8 cellular contexts compared by ENCODE assay signal in genomic region chr12:62438098-62438692, GRCh38. TPM values are rescaled to one million over a fixed set of nuclear protein-coding genes. Genes with fewer than 3 reads are reported as not detected.
DNase-seq lines count a peak whose midpoint lies in the region; ATAC-seq, FAIRE-seq and TF ChIP-seq lines count a peak whose summit lies in the region.

No MANE protein-coding gene starts in this region.

- FAIRE-seq in G401.6 (lab: Jason Lieb, UNC) = peak; percentile 98

- DNase-seq in NCI-H1694 (lab: John Stamatoyannopoulos, UW) (peak; percentile 39), endothelial cell (ENCODE audit: low spot score) (peak; percentile 64), naive B cell (peak; percentile 39), type B pancreatic cell (ENCODE audit: extremely low spot score, unreplicated experiment) (no peak)
- peak; percentile 41 for DNase-seq in activated CD4-positive, CD25-positive, alpha-beta regulatory T cell treated with anti-CD3 and anti-CD28 coated beads, Interleukin-2, amount 50 U/mL, for 72 hours

- no peaks in the 10 kb centered on the region for H3K4me1 ChIP-seq in ACC112 (ENCODE audit: control insufficient read depth, insufficient read depth, low read length, unreplicated experiment)

- H3K9me3 Mint-ChIP-seq in endothelial cell (ENCODE audit: unreplicated experiment) = no peaks in the 10 kb centered on the region
- H3K9me3 Mint-ChIP-seq in naive B cell = peaks cover 0 to 26% (median 23%) of the 10 kb centered on the region in 7 donors
- H3K9me3 Mint-ChIP-seq in type B pancreatic cell = peaks cover 10% of the 10 kb centered on the region

- no peaks in the 10 kb centered on the region for H3K79me2 ChIP-seq in ACC112 (ENCODE audit: control insufficient read depth, insufficient read depth, low read length, unreplicated experiment)

- H3K27me3 Mint-ChIP-seq in endothelial cell (ENCODE audit: unreplicated experiment) (peaks cover 4% of the 10 kb centered on the region), naive B cell (peaks cover 25 to 32% (median 27%) of the 10 kb centered on the region in 3 donors), type B pancreatic cell (peaks cover 36% of the 10 kb centered on the region)

- H3K27ac Mint-ChIP-seq in endothelial cell (ENCODE audit: unreplicated experiment) = no peak overlapping the region
- H3K27ac Mint-ChIP-seq in naive B cell = peak overlapping the region in 1 of 6 donors; percentile 65
- H3K27ac Mint-ChIP-seq in type B pancreatic cell = no peak overlapping the region

- H2AFZ ChIP-seq in ACC112 (ENCODE audit: low read length, unreplicated experiment) = peak overlapping the region; percentile 43

- peaks cover under 1% of the 10 kb centered on the region; the same call in 1 of the 2 replicates for H3K27me3 ChIP-seq in ACC112 (ENCODE audit: insufficient read depth, low read length)

- TF ChIP-seq CTCF in endothelial cell (IDR thresholded peaks at IDR 0.05; ENCODE audit: unreplicated experiment) = peak; percentile 82
- TF ChIP-seq CTCF in type B pancreatic cell (conservative IDR thresholded peaks at IDR 0.05) = peak; percentile 85

- no peaks in the 10 kb centered on the region for H3K36me3 ChIP-seq in ACC112 (ENCODE audit: insufficient read depth, low read length)

- H3K36me3 Mint-ChIP-seq in endothelial cell (ENCODE audit: low read depth, unreplicated experiment) = peaks cover 6% of the 10 kb centered on the region
- peaks cover 0 to 17% of the 10 kb centered on the region in 2 donors for H3K36me3 Mint-ChIP-seq in naive B cell
- H3K36me3 Mint-ChIP-seq in type B pancreatic cell = no peaks in the 10 kb centered on the region

- peaks cover 6% of the 10 kb centered on the region for H3K4me1 Mint-ChIP-seq in endothelial cell (ENCODE audit: unreplicated experiment)
- peaks cover 14 to 21% (median 20%) of the 10 kb centered on the region in 3 donors for H3K4me1 Mint-ChIP-seq in naive B cell
- peaks cover 7% of the 10 kb centered on the region for H3K4me1 Mint-ChIP-seq in type B pancreatic cell (ENCODE audit: unreplicated experiment)

- 0 out of 2 replicates have a peak overlapping the region, but pooled peaks have one; percentile 23 for H3K4me3 ChIP-seq in ACC112 (ENCODE audit: low read depth, low read length)

- ATAC-seq in naive B cell (ENCODE audit: low read depth in 2 of 2) (no peak), HG02642 (IDR thresholded peaks at IDR 0.05; ENCODE audit: poor library complexity, unreplicated experiment) (no peak)

- H3K4me3 Mint-ChIP-seq in endothelial cell (ENCODE audit: unreplicated experiment) = no peak overlapping the region
- H3K4me3 Mint-ChIP-seq in naive B cell = no peak overlapping the region
- no peak overlapping the region for H3K4me3 Mint-ChIP-seq in type B pancreatic cell

- H3K27ac ChIP-seq in ACC112 (ENCODE audit: low read depth, low read length) = no peak overlapping the region

RNA-seq across cellular contexts. Expression of gene MON2, which starts 28.4 kb away (rescaled TPM):
- 31.9 TPM for total RNA-seq in endothelial cell (ENCODE audit: unreplicated experiment)
- polyA plus RNA-seq in naive B cell (ENCODE audit: low read depth in 6 of 6) = 10 to 100 TPM in 5 of 6 donors, 1 to 10 TPM in 1; 4.0 to 28.6 (median 18.1) TPM
- 44.2 and 47.4 TPM in 2 replicates for total RNA-seq in type B pancreatic cell (ENCODE audit: low replicate concordance)
